Comparison of ENCODE assay signal across 8 cellular contexts in genomic region chr11:35714882-35715612, GRCh38. TPM values are rescaled to one million over a fixed set of nuclear protein-coding genes. Genes with fewer than 3 reads are reported as not detected.
DNase-seq lines count a peak whose midpoint lies in the region; ATAC-seq, FAIRE-seq and TF ChIP-seq lines count a peak whose summit lies in the region.

No MANE protein-coding gene starts in this region.

- peaks cover 0 to 13% of the 10 kb centered on the region in 2 donors for H3K9me3 Mint-ChIP-seq in stimulated activated naive CD8-positive, alpha-beta T cell treated with anti-CD3 and anti-CD28 coated beads, Interleukin-15, amount 100 ng/mL, for 72 hours

- intact Hi-C loops in K562 (cut with micrococcal nuclease) (no loop called here), OCI-LY7 (cut with micrococcal nuclease; ENCODE audit: unreplicated experiment) (no loop called here)

- TF ChIP-seq EP300 in K562 (IDR thresholded peaks at IDR 0.05; ENCODE audit: low read length) = no peak

- no peak overlapping the region for H3K4me3 Mint-ChIP-seq in stimulated activated naive CD8-positive, alpha-beta T cell treated with anti-CD3 and anti-CD28 coated beads, Interleukin-15, amount 100 ng/mL, for 72 hours

- H3K27me3 Mint-ChIP-seq in stimulated activated naive CD8-positive, alpha-beta T cell treated with anti-CD3 and anti-CD28 coated beads, Interleukin-15, amount 100 ng/mL, for 72 hours = no peaks in the 10 kb centered on the region

- 87% methylated on average over 3 of the region's 3 CpGs for WGBS in K562 (ENCODE audit: insufficient coverage, low coverage, missing lambda C conversion rate)

- H3K4me1 Mint-ChIP-seq in stimulated activated naive CD8-positive, alpha-beta T cell treated with anti-CD3 and anti-CD28 coated beads, Interleukin-15, amount 100 ng/mL, for 72 hours = peaks cover 9% of the 10 kb centered on the region

- H3K4me3 ChIP-seq in K562 = no peak overlapping the region
- no peak overlapping the region for H3K4me3 ChIP-seq in OCI-LY7 (ENCODE audit: low read depth, low read length, poor library complexity, severe bottlenecking)

- no peak overlapping the region for H3K4me2 ChIP-seq in K562 (ENCODE audit: insufficient read depth, low read length)
- H3K4me2 ChIP-seq in OCI-LY7 (ENCODE audit: low read length) = no peak overlapping the region

- H3K9ac ChIP-seq in K562 (ENCODE audit: insufficient read depth in 1 of 2, low read depth in 2 of 2, low read length in 2 of 2) = no peak overlapping the region

- TF ChIP-seq CTCF in K562 (IDR thresholded peaks at IDR 0.05 in 2 of 3, conservative IDR thresholded peaks at IDR 0.05 in 1 of 3; ENCODE audit: insufficient read depth in 2 of 3, low read depth in 1 of 3, low read length in 3 of 3) (no peak), OCI-LY7 (conservative IDR thresholded peaks at IDR 0.05; ENCODE audit: low read length) (no peak)

- no peaks in the 10 kb centered on the region for H3K9me1 ChIP-seq in K562 (ENCODE audit: control insufficient read depth, insufficient read depth, low read length)

- H3K36me3 ChIP-seq in K562 (ENCODE audit: control insufficient read depth, insufficient read depth, low read length) (no peaks in the 10 kb centered on the region; the same call in 2 of the 3 replicates), OCI-LY7 (ENCODE audit: insufficient read depth, low read length) (no peaks in the 10 kb centered on the region)

- no peak for TF ChIP-seq POLR2A in K562 (conservative IDR thresholded peaks at IDR 0.05)

- CTCF ChIA-PET in K562 (lab: Yijun Ruan, JAX; ENCODE audit: low intra/inter-chr PET ratio) (no interaction called here), OCI-LY7 (lab: Charles Lee; ENCODE audit: unreplicated experiment) (no interaction called here)

- H3K27me3 ChIP-seq in K562 (ENCODE audit: control insufficient read depth in 2 of 2, insufficient read depth in 2 of 2, low read length in 2 of 2) = no peaks in the 10 kb centered on the region

- DNase-seq in stimulated activated CD4-positive, alpha-beta T cell treated with anti-CD3 and anti-CD28 coated beads, Interleukin-15, amount 100 ng/mL, for 24 hours = peak; percentile 16
- DNase-seq in stimulated activated CD4-positive, alpha-beta T cell treated with anti-CD3 and anti-CD28 coated beads, Interleukin-12 subunit alpha, Interleukin-12 subunit beta, amount 100 ng/mL, for 4 hours = no peak
- DNase-seq in K562 (ENCODE audit: extremely low read depth in 1 of 4, low spot score in 3 of 4) (no peak), OCI-LY7 (ENCODE audit: low spot score) (no peak), NCI-H146 treated with DMSO at 0.1 percent for 48 hours (lab: John Stamatoyannopoulos, UW; ENCODE audit: unreplicated experiment) (no peak), superior temporal gyrus (ENCODE audit: extremely low spot score) (no peak)
- DNase-seq in stimulated activated naive CD8-positive, alpha-beta T cell treated with anti-CD3 and anti-CD28 coated beads, Interleukin-15, amount 100 ng/mL, for 72 hours = peak in 1 of 2 donors; percentile 20

- no peak for TF ChIP-seq RAD21 in K562 (CRISPR knock-in tag; conservative IDR thresholded peaks at IDR 0.05 in 1 of 2, IDR thresholded peaks at IDR 0.05 in 1 of 2)

- POLR2A ChIA-PET in K562 (lab: Yijun Ruan, JAX) = no interaction called here
- POLR2A ChIA-PET in OCI-LY7 (lab: Charles Lee) = no interaction called here

- H2AFZ ChIP-seq in K562 (ENCODE audit: low read depth, low read length) (no peak overlapping the region), OCI-LY7 (ENCODE audit: low read length) (no peak overlapping the region)

- H3K27ac Mint-ChIP-seq in stimulated activated naive CD8-positive, alpha-beta T cell treated with anti-CD3 and anti-CD28 coated beads, Interleukin-15, amount 100 ng/mL, for 72 hours = peak overlapping the region in 1 of 2 donors; percentile 63

- in situ Hi-C loops in K562 (cut with MboI) = no loop called here

- H3K4me1 ChIP-seq in K562 (replicated peaks in 1 of 2; ENCODE audit: control insufficient read depth in 2 of 2, insufficient read depth in 2 of 2, low read length in 2 of 2) (no peaks in the 10 kb centered on the region), OCI-LY7 (ENCODE audit: insufficient read depth, low read length, poor library complexity, severe bottlenecking) (no peaks in the 10 kb centered on the region)

- H4K20me1 ChIP-seq in K562 (replicated peaks; ENCODE audit: control insufficient read depth, insufficient read depth, low read length) (no peaks in the 10 kb centered on the region; the same call in 1 of the 2 replicates), OCI-LY7 (ENCODE audit: insufficient read depth, low read length) (no peaks in the 10 kb centered on the region)

- FAIRE-seq in K562 (lab: Jason Lieb, UNC) = no peak

- no peaks in the 10 kb centered on the region for H3K9me2 ChIP-seq in OCI-LY7 (ENCODE audit: insufficient read depth, low read length)

- H3K79me2 ChIP-seq in K562 (ENCODE audit: control insufficient read depth, insufficient read depth, low read length) = peaks cover 32% of the 10 kb centered on the region; the same call in 2 of the 3 replicates
- H3K79me2 ChIP-seq in OCI-LY7 (ENCODE audit: insufficient read depth, low read depth, low read length) = no peaks in the 10 kb centered on the region

- H3K9me3 ChIP-seq in K562 (replicated peaks; ENCODE audit: control insufficient read depth, insufficient read depth, low read depth, low read length) (no peaks in the 10 kb centered on the region), OCI-LY7 (ENCODE audit: low read length) (no peaks in the 10 kb centered on the region)

- no peak overlapping the region for H3K27ac ChIP-seq in K562 (ENCODE audit: extremely low read depth, low read depth, low read length)
- no peak overlapping the region for H3K27ac ChIP-seq in OCI-LY7 (ENCODE audit: low read depth, low read length, poor library complexity, severe bottlenecking)

- ATAC-seq in HG02981 (IDR thresholded peaks at IDR 0.05; ENCODE audit: unreplicated experiment) (peak; percentile 88), K562 (no peak)
- peak; percentile 85 for ATAC-seq in stimulated activated naive CD8-positive, alpha-beta T cell treated with anti-CD3 and anti-CD28 coated beads, Interleukin-15, amount 100 ng/mL, for 72 hours

- BruUV-seq in K562 (replicated peaks; lab: Mats Ljungman, UMichigan) (no TSS peak), OCI-LY7 (replicated peaks; lab: Mats Ljungman, UMichigan) (no TSS peak)

TF ChIP-seq in K562, 482 proteins besides CTCF, POLR2A, EP300 and RAD21 (continues in another document):
- TF ChIP-seq EWSR1 (IDR thresholded peaks at IDR 0.05; ENCODE audit: borderline replicate concordance, low read depth, partially characterized antibody) (no peak), REST (CRISPR knock-in tag; IDR thresholded peaks at IDR 0.05; ENCODE audit: low read depth) (no peak), ZNF217 (CRISPR knock-in tag; IDR thresholded peaks at IDR 0.05) (no peak), EGR1 (conservative IDR thresholded peaks at IDR 0.05) (peak; percentile 22; the same call in 1 of the 2 replicates), RFX1 (IDR thresholded peaks at IDR 0.05) (peak; percentile 16; the same call in 1 of the 2 replicates), ARNT (IDR thresholded peaks at IDR 0.05) (no peak), SIX5 (IDR thresholded peaks at IDR 0.05; ENCODE audit: borderline replicate concordance in 1 of 2, insufficient read depth in 1 of 2, low read depth in 1 of 2, low read length in 2 of 2) (no peak)

RNA-seq across cellular contexts. Expression of gene TRIM44, which starts 52.5 kb away (rescaled TPM):
- 15.0 and 29.3 TPM in 2 replicates for total RNA-seq in K562 (2011; cell fraction: chromatin; rRNA removed; ENCODE audit: low replicate concordance)
- 4.5 and 8.6 TPM in 2 replicates for total RNA-seq in K562 (2011; cell fraction: nucleolus; rRNA removed)
- 12.8 and 26.0 TPM in 2 replicates for total RNA-seq in K562 (2011; cell fraction: nucleoplasm; rRNA removed)
- 20.7 and 37.0 TPM in 2 replicates for total RNA-seq in K562 (2014; rRNA removed)
- 38.0 and 40.3 TPM in 2 replicates for total RNA-seq in K562 (2014; rRNA removed; fragmentation: Illumina TruSeq; extraction: Trizol)
- total RNA-seq in K562 (2015; rRNA removed; fragmentation: Illumina TruSeq; extraction: Trizol) = 30.3 and 31.9 TPM in 2 replicates
- 52.3 and 62.5 TPM in 2 replicates for total RNA-seq in K562 (2021)
- 101 and 105 TPM in 2 replicates for polyA plus RNA-seq in K562 (2011; rRNA removed)
- 33.2 and 61.8 TPM in 2 replicates for polyA plus RNA-seq in K562 (2011; cell fraction: cytosol; rRNA removed)
- 96.2 and 126 TPM in 2 replicates for polyA plus RNA-seq in K562 (2011; cell fraction: nucleus; rRNA removed)
- polyA plus RNA-seq in K562 (2012) = 36.5 and 64.3 TPM in 2 replicates
- 79.0 and 89.1 TPM in 2 replicates for polyA plus RNA-seq in K562 (2014; fragmentation: Illumina TruSeq; extraction: Trizol)
- 10 to 100 TPM in 1 of 2 experiments, 1 to 10 TPM in 1; 8.3 to 12.1 TPM for polyA plus RNA-seq in K562 (2014; fragmentation: Nextera tagmentation; extraction: Ambion mirVana)
- polyA plus RNA-seq in K562 (2014; rRNA removed) = 20.9 and 37.2 TPM in 2 replicates
- polyA minus RNA-seq in K562 (2011; rRNA and poly(A)+ RNA removed) = 136 and 153 TPM in 2 replicates
- 42.9 and 45.3 TPM in 2 replicates for polyA minus RNA-seq in K562 (2011; cell fraction: cytosol; rRNA and poly(A)+ RNA removed)
- 9.0 and 16.4 TPM in 2 replicates for polyA minus RNA-seq in K562 (2011; cell fraction: nucleus; rRNA and poly(A)+ RNA removed)
- 5.9 and 11.3 TPM in 2 replicates for total RNA-seq in OCI-LY7 (2014; rRNA removed; shearing (Covaris generic))
- total RNA-seq in OCI-LY7 (2022) = 19.9 and 30.0 TPM in 2 replicates
